ENCODE assay signal across 1 cellular context in the genomic region with DNA sequence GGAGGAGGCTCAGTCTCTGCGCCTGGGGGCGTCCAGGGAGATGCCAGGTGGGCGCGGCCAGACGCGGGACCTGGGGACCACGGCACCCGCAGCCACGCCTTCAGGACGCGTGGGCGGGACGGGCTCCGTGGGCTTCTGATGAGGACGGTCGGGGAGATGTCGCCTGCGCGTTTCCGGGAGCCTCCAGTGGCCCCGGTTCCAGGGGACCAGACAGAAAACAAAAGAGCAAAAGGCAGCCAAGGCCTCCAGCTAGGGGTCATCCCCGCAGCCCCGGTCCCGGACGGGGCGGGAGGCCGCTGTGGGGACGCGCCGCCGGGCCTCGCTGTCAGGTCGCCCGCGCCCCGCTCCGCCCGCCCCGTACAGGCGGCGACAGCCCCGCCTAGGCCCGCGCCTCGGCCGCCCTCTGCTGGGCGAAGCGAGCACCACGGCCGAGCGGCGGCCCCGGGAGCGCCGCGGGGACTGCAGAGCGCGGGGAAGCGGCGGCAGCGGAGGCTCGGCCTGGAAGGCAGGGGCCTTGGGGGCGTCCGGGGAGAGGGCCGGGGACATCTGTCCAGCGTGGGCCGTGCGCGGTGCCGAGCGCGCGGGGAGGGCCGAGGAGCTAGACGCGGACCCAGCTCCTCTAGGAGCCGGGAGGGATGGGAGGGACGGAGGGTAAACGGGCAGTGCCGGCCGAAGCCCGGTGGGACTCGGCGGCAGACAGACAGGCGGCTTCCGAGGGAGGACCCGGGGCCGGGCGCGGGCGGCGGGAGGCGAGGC.
A peak's percentile ranks its signal among the peaks of the same experiment; 100 is the strongest.
TF ChIP-seq lines count a peak whose summit lies in the region.

No MANE protein-coding gene starts in this region.

TF ChIP-seq in HEK293, 187 proteins besides CTCF, POLR2A, EP300 and RAD21 (continued from another document and continues in another):
- TF ChIP-seq YY2 (tag by site-specific recombination; IDR thresholded peaks at IDR 0.05) (no peak), ZNF510 (tag by site-specific recombination; IDR thresholded peaks at IDR 0.05; ENCODE audit: insufficient replicate concordance) (no peak), SETDB1 (IDR thresholded peaks at IDR 0.05; ENCODE audit: insufficient read length, low read length) (no peak), HOXD13 (CRISPR knock-in tag; IDR thresholded peaks at IDR 0.05; ENCODE audit: borderline replicate concordance) (no peak), GLIS1 (tag by site-specific recombination; IDR thresholded peaks at IDR 0.05) (peak; percentile 75), ZNF175 (tag by site-specific recombination; IDR thresholded peaks at IDR 0.05) (no peak), TRIM28 (IDR thresholded peaks at IDR 0.05; ENCODE audit: borderline replicate concordance, low read length) (peak; percentile 20; the same call in 1 of the 2 replicates), KLF1 (tag by site-specific recombination; IDR thresholded peaks at IDR 0.05) (peak; percentile 88), ZXDB (tag by site-specific recombination; IDR thresholded peaks at IDR 0.05) (peak; percentile 66; the same call in 1 of the 2 replicates), ZNF529 (tag by site-specific recombination; IDR thresholded peaks at IDR 0.05; ENCODE audit: insufficient replicate concordance) (no peak), OVOL3 (tag by site-specific recombination; IDR thresholded peaks at IDR 0.05) (no peak), SP2 (tag by site-specific recombination; IDR thresholded peaks at IDR 0.05) (peak; percentile 75), IKZF3 (tag by site-specific recombination; IDR thresholded peaks at IDR 0.05) (0 out of 2 replicates have a peak, but pooled peaks have one; percentile 44), ZNF335 (tag by site-specific recombination; conservative IDR thresholded peaks at IDR 0.05) (peak; percentile 99), ZBTB7A (tag by site-specific recombination; IDR thresholded peaks at IDR 0.05; ENCODE audit: low read depth) (0 out of 2 replicates have a peak, but pooled peaks have one; percentile 30), ZNF623 (tag by site-specific recombination; IDR thresholded peaks at IDR 0.05) (no peak), ZNF596 (tag by site-specific recombination; IDR thresholded peaks at IDR 0.05) (peak; percentile 26), ZNF138 (tag by site-specific recombination; IDR thresholded peaks at IDR 0.05; ENCODE audit: borderline replicate concordance) (no peak), ZFP37 (tag by site-specific recombination; IDR thresholded peaks at IDR 0.05) (peak; percentile 38; the same call in 1 of the 2 replicates), ZNF37A (tag by site-specific recombination; IDR thresholded peaks at IDR 0.05) (no peak), ZNF560 (tag by site-specific recombination; IDR thresholded peaks at IDR 0.05; ENCODE audit: borderline replicate concordance) (no peak), ZNF791 (tag by site-specific recombination; IDR thresholded peaks at IDR 0.05) (no peak), ZNF629 (tag by site-specific recombination; IDR thresholded peaks at IDR 0.05) (no peak), FEZF1 (tag by site-specific recombination; IDR thresholded peaks at IDR 0.05) (no peak), ZNF626 (tag by site-specific recombination; IDR thresholded peaks at IDR 0.05) (no peak), ZNF132 (tag by site-specific recombination; IDR thresholded peaks at IDR 0.05; ENCODE audit: borderline replicate concordance) (no peak), ZNF391 (tag by site-specific recombination; IDR thresholded peaks at IDR 0.05; ENCODE audit: borderline replicate concordance, low read depth) (peak; percentile 41; the same call in 1 of the 2 replicates), ZNF155 (tag by site-specific recombination; IDR thresholded peaks at IDR 0.05) (no peak), SP7 (tag by site-specific recombination; IDR thresholded peaks at IDR 0.05) (peak; percentile 20; the same call in 1 of the 2 replicates)
- TF ChIP-seq, protein P1, sequence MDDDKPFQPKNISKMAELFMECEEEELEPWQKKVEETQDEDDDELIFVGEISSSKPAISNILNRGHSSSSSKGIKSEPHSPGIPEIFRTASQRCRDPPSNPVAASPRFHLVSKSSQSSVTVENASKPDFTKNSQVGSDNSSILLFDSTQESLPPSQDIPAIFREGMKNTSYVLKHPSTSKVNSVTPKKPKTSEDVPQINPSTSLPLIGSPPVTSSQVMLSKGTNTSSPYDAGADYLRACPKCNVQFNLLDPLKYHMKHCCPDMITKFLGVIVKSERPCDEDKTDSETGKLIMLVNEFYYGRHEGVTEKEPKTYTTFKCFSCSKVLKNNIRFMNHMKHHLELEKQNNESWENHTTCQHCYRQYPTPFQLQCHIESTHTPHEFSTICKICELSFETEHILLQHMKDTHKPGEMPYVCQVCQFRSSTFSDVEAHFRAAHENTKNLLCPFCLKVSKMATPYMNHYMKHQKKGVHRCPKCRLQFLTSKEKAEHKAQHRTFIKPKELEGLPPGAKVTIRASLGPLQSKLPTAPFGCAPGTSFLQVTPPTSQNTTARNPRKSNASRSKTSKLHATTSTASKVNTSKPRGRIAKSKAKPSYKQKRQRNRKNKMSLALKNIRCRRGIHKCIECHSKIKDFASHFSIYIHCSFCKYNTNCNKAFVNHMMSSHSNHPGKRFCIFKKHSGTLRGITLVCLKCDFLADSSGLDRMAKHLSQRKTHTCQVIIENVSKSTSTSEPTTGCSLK (tag by site-specific recombination; IDR thresholded peaks at IDR 0.05) = no peak
- TF ChIP-seq, protein P2, sequence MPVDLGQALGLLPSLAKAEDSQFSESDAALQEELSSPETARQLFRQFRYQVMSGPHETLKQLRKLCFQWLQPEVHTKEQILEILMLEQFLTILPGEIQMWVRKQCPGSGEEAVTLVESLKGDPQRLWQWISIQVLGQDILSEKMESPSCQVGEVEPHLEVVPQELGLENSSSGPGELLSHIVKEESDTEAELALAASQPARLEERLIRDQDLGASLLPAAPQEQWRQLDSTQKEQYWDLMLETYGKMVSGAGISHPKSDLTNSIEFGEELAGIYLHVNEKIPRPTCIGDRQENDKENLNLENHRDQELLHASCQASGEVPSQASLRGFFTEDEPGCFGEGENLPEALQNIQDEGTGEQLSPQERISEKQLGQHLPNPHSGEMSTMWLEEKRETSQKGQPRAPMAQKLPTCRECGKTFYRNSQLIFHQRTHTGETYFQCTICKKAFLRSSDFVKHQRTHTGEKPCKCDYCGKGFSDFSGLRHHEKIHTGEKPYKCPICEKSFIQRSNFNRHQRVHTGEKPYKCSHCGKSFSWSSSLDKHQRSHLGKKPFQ (tag by site-specific recombination; IDR thresholded peaks at IDR 0.05) = 0 out of 2 replicates have a peak, but pooled peaks have one; percentile 15
- TF ChIP-seq, protein P3, sequence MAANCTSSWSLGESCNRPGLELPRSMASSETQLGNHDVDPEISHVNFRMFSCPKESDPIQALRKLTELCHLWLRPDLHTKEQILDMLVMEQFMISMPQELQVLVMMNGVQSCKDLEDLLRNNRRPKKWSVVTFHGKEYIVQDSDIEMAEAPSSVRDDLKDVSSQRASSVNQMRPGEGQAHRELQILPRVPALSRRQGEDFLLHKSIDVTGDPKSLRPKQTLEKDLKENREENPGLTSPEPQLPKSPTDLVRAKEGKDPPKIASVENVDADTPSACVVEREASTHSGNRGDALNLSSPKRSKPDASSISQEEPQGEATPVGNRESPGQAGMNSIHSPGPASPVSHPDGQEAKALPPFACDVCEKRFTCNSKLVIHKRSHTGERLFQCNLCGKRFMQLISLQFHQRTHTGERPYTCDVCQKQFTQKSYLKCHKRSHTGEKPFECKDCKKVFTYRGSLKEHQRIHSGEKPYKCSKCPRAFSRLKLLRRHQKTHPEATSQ (tag by site-specific recombination; IDR thresholded peaks at IDR 0.05) = peak; percentile 72; the same call in 1 of the 2 replicates
- TF ChIP-seq, protein P4, sequence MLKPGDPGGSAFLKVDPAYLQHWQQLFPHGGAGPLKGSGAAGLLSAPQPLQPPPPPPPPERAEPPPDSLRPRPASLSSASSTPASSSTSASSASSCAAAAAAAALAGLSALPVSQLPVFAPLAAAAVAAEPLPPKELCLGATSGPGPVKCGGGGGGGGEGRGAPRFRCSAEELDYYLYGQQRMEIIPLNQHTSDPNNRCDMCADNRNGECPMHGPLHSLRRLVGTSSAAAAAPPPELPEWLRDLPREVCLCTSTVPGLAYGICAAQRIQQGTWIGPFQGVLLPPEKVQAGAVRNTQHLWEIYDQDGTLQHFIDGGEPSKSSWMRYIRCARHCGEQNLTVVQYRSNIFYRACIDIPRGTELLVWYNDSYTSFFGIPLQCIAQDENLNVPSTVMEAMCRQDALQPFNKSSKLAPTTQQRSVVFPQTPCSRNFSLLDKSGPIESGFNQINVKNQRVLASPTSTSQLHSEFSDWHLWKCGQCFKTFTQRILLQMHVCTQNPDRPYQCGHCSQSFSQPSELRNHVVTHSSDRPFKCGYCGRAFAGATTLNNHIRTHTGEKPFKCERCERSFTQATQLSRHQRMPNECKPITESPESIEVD (tag by site-specific recombination; IDR thresholded peaks at IDR 0.05) = no peak
- TF ChIP-seq, protein P5, sequence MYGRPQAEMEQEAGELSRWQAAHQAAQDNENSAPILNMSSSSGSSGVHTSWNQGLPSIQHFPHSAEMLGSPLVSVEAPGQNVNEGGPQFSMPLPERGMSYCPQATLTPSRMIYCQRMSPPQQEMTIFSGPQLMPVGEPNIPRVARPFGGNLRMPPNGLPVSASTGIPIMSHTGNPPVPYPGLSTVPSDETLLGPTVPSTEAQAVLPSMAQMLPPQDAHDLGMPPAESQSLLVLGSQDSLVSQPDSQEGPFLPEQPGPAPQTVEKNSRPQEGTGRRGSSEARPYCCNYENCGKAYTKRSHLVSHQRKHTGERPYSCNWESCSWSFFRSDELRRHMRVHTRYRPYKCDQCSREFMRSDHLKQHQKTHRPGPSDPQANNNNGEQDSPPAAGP (tag by site-specific recombination; IDR thresholded peaks at IDR 0.05) = peak; percentile 56
- TF ChIP-seq, protein P6, sequence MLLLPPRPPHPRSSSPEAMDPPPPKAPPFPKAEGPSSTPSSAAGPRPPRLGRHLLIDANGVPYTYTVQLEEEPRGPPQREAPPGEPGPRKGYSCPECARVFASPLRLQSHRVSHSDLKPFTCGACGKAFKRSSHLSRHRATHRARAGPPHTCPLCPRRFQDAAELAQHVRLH (tag by site-specific recombination; IDR thresholded peaks at IDR 0.05) = no peak
- TF ChIP-seq, protein P7, sequence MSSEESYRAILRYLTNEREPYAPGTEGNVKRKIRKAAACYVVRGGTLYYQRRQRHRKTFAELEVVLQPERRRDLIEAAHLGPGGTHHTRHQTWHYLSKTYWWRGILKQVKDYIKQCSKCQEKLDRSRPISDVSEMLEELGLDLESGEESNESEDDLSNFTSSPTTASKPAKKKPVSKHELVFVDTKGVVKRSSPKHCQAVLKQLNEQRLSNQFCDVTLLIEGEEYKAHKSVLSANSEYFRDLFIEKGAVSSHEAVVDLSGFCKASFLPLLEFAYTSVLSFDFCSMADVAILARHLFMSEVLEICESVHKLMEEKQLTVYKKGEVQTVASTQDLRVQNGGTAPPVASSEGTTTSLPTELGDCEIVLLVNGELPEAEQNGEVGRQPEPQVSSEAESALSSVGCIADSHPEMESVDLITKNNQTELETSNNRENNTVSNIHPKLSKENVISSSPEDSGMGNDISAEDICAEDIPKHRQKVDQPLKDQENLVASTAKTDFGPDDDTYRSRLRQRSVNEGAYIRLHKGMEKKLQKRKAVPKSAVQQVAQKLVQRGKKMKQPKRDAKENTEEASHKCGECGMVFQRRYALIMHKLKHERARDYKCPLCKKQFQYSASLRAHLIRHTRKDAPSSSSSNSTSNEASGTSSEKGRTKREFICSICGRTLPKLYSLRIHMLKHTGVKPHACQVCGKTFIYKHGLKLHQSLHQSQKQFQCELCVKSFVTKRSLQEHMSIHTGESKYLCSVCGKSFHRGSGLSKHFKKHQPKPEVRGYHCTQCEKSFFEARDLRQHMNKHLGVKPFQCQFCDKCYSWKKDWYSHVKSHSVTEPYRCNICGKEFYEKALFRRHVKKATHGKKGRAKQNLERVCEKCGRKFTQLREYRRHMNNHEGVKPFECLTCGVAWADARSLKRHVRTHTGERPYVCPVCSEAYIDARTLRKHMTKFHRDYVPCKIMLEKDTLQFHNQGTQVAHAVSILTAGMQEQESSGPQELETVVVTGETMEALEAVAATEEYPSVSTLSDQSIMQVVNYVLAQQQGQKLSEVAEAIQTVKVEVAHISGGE (tag by site-specific recombination; conservative IDR thresholded peaks at IDR 0.05; ENCODE audit: low read depth) = peak; percentile 53; the same call in 1 of the 2 replicates
- TF ChIP-seq, protein P8, sequence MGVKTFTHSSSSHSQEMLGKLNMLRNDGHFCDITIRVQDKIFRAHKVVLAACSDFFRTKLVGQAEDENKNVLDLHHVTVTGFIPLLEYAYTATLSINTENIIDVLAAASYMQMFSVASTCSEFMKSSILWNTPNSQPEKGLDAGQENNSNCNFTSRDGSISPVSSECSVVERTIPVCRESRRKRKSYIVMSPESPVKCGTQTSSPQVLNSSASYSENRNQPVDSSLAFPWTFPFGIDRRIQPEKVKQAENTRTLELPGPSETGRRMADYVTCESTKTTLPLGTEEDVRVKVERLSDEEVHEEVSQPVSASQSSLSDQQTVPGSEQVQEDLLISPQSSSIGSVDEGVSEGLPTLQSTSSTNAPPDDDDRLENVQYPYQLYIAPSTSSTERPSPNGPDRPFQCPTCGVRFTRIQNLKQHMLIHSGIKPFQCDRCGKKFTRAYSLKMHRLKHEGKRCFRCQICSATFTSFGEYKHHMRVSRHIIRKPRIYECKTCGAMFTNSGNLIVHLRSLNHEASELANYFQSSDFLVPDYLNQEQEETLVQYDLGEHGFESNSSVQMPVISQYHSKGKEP (tag by site-specific recombination; IDR thresholded peaks at IDR 0.05) = 0 out of 2 replicates have a peak, but pooled peaks have one; percentile 43
- TF ChIP-seq, protein P9, sequence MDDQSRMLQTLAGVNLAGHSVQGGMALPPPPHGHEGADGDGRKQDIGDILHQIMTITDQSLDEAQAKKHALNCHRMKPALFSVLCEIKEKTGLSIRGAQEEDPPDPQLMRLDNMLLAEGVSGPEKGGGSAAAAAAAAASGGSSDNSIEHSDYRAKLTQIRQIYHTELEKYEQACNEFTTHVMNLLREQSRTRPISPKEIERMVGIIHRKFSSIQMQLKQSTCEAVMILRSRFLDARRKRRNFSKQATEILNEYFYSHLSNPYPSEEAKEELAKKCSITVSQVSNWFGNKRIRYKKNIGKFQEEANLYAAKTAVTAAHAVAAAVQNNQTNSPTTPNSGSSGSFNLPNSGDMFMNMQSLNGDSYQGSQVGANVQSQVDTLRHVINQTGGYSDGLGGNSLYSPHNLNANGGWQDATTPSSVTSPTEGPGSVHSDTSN (CRISPR knock-in tag; IDR thresholded peaks at IDR 0.05) = peak; percentile 85
- TF ChIP-seq, protein P10, sequence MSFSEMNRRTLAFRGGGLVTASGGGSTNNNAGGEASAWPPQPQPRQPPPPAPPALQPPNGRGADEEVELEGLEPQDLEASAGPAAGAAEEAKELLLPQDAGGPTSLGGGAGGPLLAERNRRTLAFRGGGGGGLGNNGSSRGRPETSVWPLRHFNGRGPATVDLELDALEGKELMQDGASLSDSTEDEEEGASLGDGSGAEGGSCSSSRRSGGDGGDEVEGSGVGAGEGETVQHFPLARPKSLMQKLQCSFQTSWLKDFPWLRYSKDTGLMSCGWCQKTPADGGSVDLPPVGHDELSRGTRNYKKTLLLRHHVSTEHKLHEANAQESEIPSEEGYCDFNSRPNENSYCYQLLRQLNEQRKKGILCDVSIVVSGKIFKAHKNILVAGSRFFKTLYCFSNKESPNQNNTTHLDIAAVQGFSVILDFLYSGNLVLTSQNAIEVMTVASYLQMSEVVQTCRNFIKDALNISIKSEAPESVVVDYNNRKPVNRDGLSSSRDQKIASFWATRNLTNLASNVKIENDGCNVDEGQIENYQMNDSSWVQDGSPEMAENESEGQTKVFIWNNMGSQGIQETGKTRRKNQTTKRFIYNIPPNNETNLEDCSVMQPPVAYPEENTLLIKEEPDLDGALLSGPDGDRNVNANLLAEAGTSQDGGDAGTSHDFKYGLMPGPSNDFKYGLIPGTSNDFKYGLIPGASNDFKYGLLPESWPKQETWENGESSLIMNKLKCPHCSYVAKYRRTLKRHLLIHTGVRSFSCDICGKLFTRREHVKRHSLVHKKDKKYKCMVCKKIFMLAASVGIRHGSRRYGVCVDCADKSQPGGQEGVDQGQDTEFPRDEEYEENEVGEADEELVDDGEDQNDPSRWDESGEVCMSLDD (tag by site-specific recombination; IDR thresholded peaks at IDR 0.05) = peak; percentile 46; the same call in 1 of the 2 replicates
